16 cellular contexts compared by ENCODE assay signal in genomic region chr1:208269338-208269666, GRCh38. TPM values are rescaled to one million over a fixed set of nuclear protein-coding genes. Genes with fewer than 3 reads are reported as not detected.
DNase-seq lines count a peak whose midpoint lies in the region; ATAC-seq and TF ChIP-seq lines count a peak whose summit lies in the region.
"Had no signal": no experiment of that assay in that cellular context is flagged by ENCODE, and none has a peak within 500 bp of the region (broad histone marks: within the 10 kb centered on the region; RNA-seq: fewer than 3 reads in every experiment).

No MANE protein-coding gene starts in this region.

- no peak for TF ChIP-seq CTCF in AG10803 (conservative IDR thresholded peaks at IDR 0.05; ENCODE audit: low read length)
- TF ChIP-seq CTCF in neural cell (IDR thresholded peaks at IDR 0.05; ENCODE audit: poor library complexity, severe bottlenecking) = no peak
- TF ChIP-seq CTCF in activated CD8-positive, alpha-beta T cell treated with anti-CD3 and anti-CD28 coated beads for 36 hours (IDR thresholded peaks at IDR 0.05) = no peak

- TF ChIP-seq EP300 in neural cell (conservative IDR thresholded peaks at IDR 0.05; ENCODE audit: poor library complexity, severe bottlenecking) = no peak

- POLR2A ChIA-PET in activated CD8-positive, alpha-beta T cell treated with anti-CD3 and anti-CD28 coated beads for 36 hours (lab: Charles Lee) = no interaction called here

- no peaks in the 10 kb centered on the region for H3K36me3 Mint-ChIP-seq in activated CD8-positive, alpha-beta T cell treated with anti-CD3 and anti-CD28 coated beads for 36 hours (ENCODE audit: low read depth)

- no peak overlapping the region for H3K27ac Mint-ChIP-seq in activated CD8-positive, alpha-beta T cell treated with anti-CD3 and anti-CD28 coated beads for 36 hours
- H3K27ac Mint-ChIP-seq: H9 had no signal

- no peak for TF ChIP-seq RAD21 in neural cell (conservative IDR thresholded peaks at IDR 0.05)

- no peak overlapping the region for H3K4me3 ChIP-seq in AG10803 (ENCODE audit: low read length)
- no peak overlapping the region for H3K4me3 ChIP-seq in neural cell (ENCODE audit: low read length)
- H3K4me3 ChIP-seq: A549 had no signal

- H4K20me1 ChIP-seq in neural cell (ENCODE audit: insufficient read depth) = no peaks in the 10 kb centered on the region

- H3K4me3 Mint-ChIP-seq in activated CD8-positive, alpha-beta T cell treated with anti-CD3 and anti-CD28 coated beads for 36 hours = no peak overlapping the region
- H3K4me3 Mint-ChIP-seq: H9 had no signal

- H3F3A ChIP-seq in neural cell (ENCODE audit: insufficient read depth, low read length, poor library complexity, severe bottlenecking) = peaks cover 13% of the 10 kb centered on the region

- H3K9me3 ChIP-seq in neural cell (ENCODE audit: low read length) = no peaks in the 10 kb centered on the region
- H3K9me3 ChIP-seq: A549, Caco-2 had no signal

- H3K27me3 Mint-ChIP-seq in activated CD8-positive, alpha-beta T cell treated with anti-CD3 and anti-CD28 coated beads for 36 hours = peaks cover 22% of the 10 kb centered on the region

- no peak overlapping the region for H2AFZ ChIP-seq in neural cell (ENCODE audit: low read depth, low read length)

- H3K27me3 ChIP-seq in neural cell (ENCODE audit: insufficient read depth, low read depth, low read length) = no peaks in the 10 kb centered on the region

- H3K9me3 Mint-ChIP-seq in activated CD8-positive, alpha-beta T cell treated with anti-CD3 and anti-CD28 coated beads for 36 hours = no peaks in the 10 kb centered on the region
- H3K9me3 Mint-ChIP-seq: H9 had no signal

- CTCF ChIA-PET in activated CD8-positive, alpha-beta T cell treated with anti-CD3 and anti-CD28 coated beads for 36 hours (lab: Charles Lee) = interaction anchor here (2.8 kb wide), 1 partner anchor 24 kb away, joined by 11 read pairs; the partner anchor contains the start of gene PLXNA2

- peak overlapping the region; percentile 60 for H3K9ac ChIP-seq in neural cell (ENCODE audit: low read length)

- no peaks in the 10 kb centered on the region for H3K4me1 Mint-ChIP-seq in activated CD8-positive, alpha-beta T cell treated with anti-CD3 and anti-CD28 coated beads for 36 hours (ENCODE audit: low read depth)

- H3K27ac ChIP-seq in neural cell (ENCODE audit: low read length) = peak overlapping the region; percentile 91
- H3K27ac ChIP-seq: A549 had no signal

- no peaks in the 10 kb centered on the region for H3K36me3 ChIP-seq in neural cell (ENCODE audit: insufficient read depth, low read length)

- ATAC-seq in HG03280 (IDR thresholded peaks at IDR 0.05; ENCODE audit: unreplicated experiment) = no peak
- no peak for ATAC-seq in activated CD8-positive, alpha-beta T cell treated with anti-CD3 and anti-CD28 coated beads for 36 hours

- intact Hi-C loops in activated CD8-positive, alpha-beta T cell treated with anti-CD3 and anti-CD28 coated beads for 36 hours (cut with micrococcal nuclease) = no loop called here

- no peaks in the 10 kb centered on the region for H3K9me2 ChIP-seq in neural cell (ENCODE audit: insufficient read depth, low read length)

- DNase-seq in AG10803 (ENCODE audit: low read depth) (peak; percentile 49), NCI-H526 treated with DMSO at 0.1 percent for 48 hours (lab: John Stamatoyannopoulos, UW) (peak; percentile 18), fibroblast of gingiva (ENCODE audit: low read depth) (peak; percentile 46), SKM-1 treated with dmso at 0.1 percent for 144 hours (lab: John Stamatoyannopoulos, UW; ENCODE audit: unreplicated experiment) (no peak), NCI-H1048 (lab: John Stamatoyannopoulos, UW) (no peak)
- DNase-seq in activated CD8-positive, alpha-beta T cell treated with anti-CD3 and anti-CD28 coated beads for 36 hours = no peak
- DNase-seq: Caco-2, DMS53, H9, Kasumi-1, NCI-H1417, NCI-H2029 treated with DMSO at 0.1 percent for 48 hours, NCI-H524 treated with DMSO at 0.1 percent for 48 hours had no signal

- no peaks in the 10 kb centered on the region for H3K79me2 ChIP-seq in neural cell (replicated peaks; ENCODE audit: insufficient read depth, low read length)

- H3K4me2 ChIP-seq in neural cell (ENCODE audit: low read length) = no peak overlapping the region
- H3K4me2 ChIP-seq: A549 had no signal

TF ChIP-seq in neural cell, 6 proteins besides CTCF, POLR2A, EP300 and RAD21:
- TF ChIP-seq SMC3 (conservative IDR thresholded peaks at IDR 0.05; ENCODE audit: poor library complexity) = no peak
- TF ChIP-seq TAF1 (IDR thresholded peaks at IDR 0.05; ENCODE audit: low read depth) = no peak
- no peak for TF ChIP-seq REST (IDR thresholded peaks at IDR 0.05; ENCODE audit: borderline replicate concordance)
- TF ChIP-seq POLR2AphosphoS5 (IDR thresholded peaks at IDR 0.05) = no peak
- TF ChIP-seq MXI1 (conservative IDR thresholded peaks at IDR 0.05; ENCODE audit: poor library complexity, severe bottlenecking) = no peak
- TF ChIP-seq EZH2 (IDR thresholded peaks at IDR 0.05; ENCODE audit: borderline replicate concordance, insufficient read depth, low read length, poor library complexity, severe bottlenecking) = no peak

RNA-seq across cellular contexts. Expression of gene PLXNA2, which starts 25.1 kb away (rescaled TPM):
- polyA plus RNA-seq in neural cell = 30.6 and 48.6 TPM in 2 replicates
- polyA minus RNA-seq in neural cell = 129 and 143 TPM in 2 replicates
- total RNA-seq in activated CD8-positive, alpha-beta T cell treated with anti-CD3 and anti-CD28 coated beads for 36 hours = under 1 TPM; 0.13 to 0.23 TPM

Comparison
In these comparisons a context has a peak if more than half of its experiments do, and no peak if none do; other contexts are left out.
1. DNase-seq: peak in AG10803 (single experiment), NCI-H526 treated with DMSO at 0.1 percent for 48 hours (single experiment) and fibroblast of gingiva (single experiment); none in SKM-1 treated with dmso at 0.1 percent for 144 hours (single experiment), NCI-H1048 (single experiment) and activated CD8-positive, alpha-beta T cell treated with anti-CD3 and anti-CD28 coated beads for 36 hours (single experiment).